ENCODE assay signal across 8 cellular contexts in the genomic region with DNA sequence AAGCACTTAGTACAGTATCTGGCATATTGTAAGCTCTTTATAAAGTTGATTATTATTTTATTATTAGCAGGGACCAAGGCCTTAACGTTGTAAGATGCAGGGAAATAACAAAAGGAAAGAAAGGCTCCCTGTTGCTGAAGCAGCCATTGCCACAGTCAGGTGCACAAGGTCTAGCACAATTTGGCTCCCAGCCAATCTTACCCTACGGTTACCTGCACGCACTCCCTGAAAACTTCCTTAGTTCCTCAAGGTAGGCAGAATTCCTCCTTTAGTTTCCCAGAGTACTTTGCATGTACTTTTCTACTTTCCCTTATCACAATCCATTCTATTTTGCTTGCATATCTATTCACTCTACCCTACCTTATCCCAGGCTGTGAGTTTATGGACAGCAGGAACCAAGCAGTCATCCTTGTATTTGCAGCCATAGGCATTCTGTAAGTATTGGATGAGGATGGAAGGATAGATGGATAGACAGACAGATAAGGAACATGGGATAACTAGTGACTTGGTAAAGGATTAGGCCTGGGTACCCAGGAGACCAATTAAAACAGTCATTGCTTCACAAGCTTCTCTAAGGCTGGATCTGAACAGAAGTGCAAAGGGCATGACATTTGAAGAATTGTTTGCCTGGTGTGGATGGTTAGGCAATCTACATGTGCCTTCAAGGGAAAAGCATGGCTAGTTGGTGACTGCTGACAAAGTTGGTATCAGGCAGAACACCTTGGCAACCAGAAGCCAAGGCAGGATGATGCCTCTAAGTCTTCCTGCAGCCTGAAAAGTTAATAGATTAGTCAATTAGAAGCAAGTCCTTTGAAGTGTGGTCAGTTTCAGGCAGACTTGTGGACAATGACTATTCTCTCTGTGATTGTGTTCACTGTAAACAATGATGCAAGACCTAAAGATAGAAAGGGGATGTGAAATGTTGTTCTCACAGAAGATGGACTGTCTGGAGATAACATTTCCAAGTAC. TPM values are rescaled to one million over a fixed set of nuclear protein-coding genes. Genes with fewer than 3 reads are reported as not detected.
DNase-seq lines count a peak whose midpoint lies in the region; ATAC-seq and TF ChIP-seq lines count a peak whose summit lies in the region.

No MANE protein-coding gene starts in this region.

- POLR2A ChIA-PET in WTC11 (lab: Charles Lee), result no interaction called here

- no peaks in the 10 kb centered on the region for H3K4me1 Mint-ChIP-seq in WTC11
- H3K4me1 Mint-ChIP-seq in stimulated activated naive CD8-positive, alpha-beta T cell treated with anti-CD3 and anti-CD28 coated beads, Interleukin-15, Interleukin-2, amounts not matched to agents 100 ng/mL and 50 ng/mL, for 24 hours (ENCODE audit: low read depth), result peaks cover 4% of the 10 kb centered on the region

- H3K4me3 Mint-ChIP-seq in WTC11, result no peak overlapping the region
- no peak overlapping the region for H3K4me3 Mint-ChIP-seq in stimulated activated naive CD8-positive, alpha-beta T cell treated with anti-CD3 and anti-CD28 coated beads, Interleukin-15, Interleukin-2, amounts not matched to agents 100 ng/mL and 50 ng/mL, for 24 hours

- no peaks in the 10 kb centered on the region for H3K9me3 Mint-ChIP-seq in WTC11
- no peaks in the 10 kb centered on the region for H3K9me3 Mint-ChIP-seq in stimulated activated naive CD8-positive, alpha-beta T cell treated with anti-CD3 and anti-CD28 coated beads, Interleukin-15, Interleukin-2, amounts not matched to agents 100 ng/mL and 50 ng/mL, for 24 hours

- no peak for TF ChIP-seq CTCF in WTC11 (IDR thresholded peaks at IDR 0.05)

- H3K36me3 Mint-ChIP-seq in WTC11, result no peaks in the 10 kb centered on the region
- H3K36me3 Mint-ChIP-seq in stimulated activated naive CD8-positive, alpha-beta T cell treated with anti-CD3 and anti-CD28 coated beads, Interleukin-15, Interleukin-2, amounts not matched to agents 100 ng/mL and 50 ng/mL, for 24 hours (ENCODE audit: low read depth), result no peaks in the 10 kb centered on the region

- no peak overlapping the region; the same call in 1 of the 2 replicates for H3K27ac Mint-ChIP-seq in WTC11
- H3K27ac Mint-ChIP-seq in stimulated activated naive CD8-positive, alpha-beta T cell treated with anti-CD3 and anti-CD28 coated beads, Interleukin-15, Interleukin-2, amounts not matched to agents 100 ng/mL and 50 ng/mL, for 24 hours, result peak overlapping the region; percentile 23

- DNase-seq in NCI-H345 (lab: John Stamatoyannopoulos, UW), result peak; percentile 12
- DNase-seq in NCI-H345 treated with DMSO at 0.1 percent for 48 hours (lab: John Stamatoyannopoulos, UW; ENCODE audit: unreplicated experiment), result no peak
- no peak for DNase-seq in WTC11 (ENCODE audit: low spot score)
- DNase-seq in HuH-7.5 (ENCODE audit: low spot score), result no peak
- no peak for DNase-seq in NCI-H2029 (lab: John Stamatoyannopoulos, UW)
- DNase-seq in NCI-H1694 treated with DMSO at 0.1 percent for 48 hours (lab: John Stamatoyannopoulos, UW), result no peak

- H3K27me3 Mint-ChIP-seq in WTC11 (ENCODE audit: low read depth), result no peaks in the 10 kb centered on the region; the same call in 1 of the 2 replicates
- no peaks in the 10 kb centered on the region for H3K27me3 Mint-ChIP-seq in stimulated activated naive CD8-positive, alpha-beta T cell treated with anti-CD3 and anti-CD28 coated beads, Interleukin-15, Interleukin-2, amounts not matched to agents 100 ng/mL and 50 ng/mL, for 24 hours

- ATAC-seq in HG02970 (IDR thresholded peaks at IDR 0.05; ENCODE audit: low FRiP score, unreplicated experiment) (peak; percentile 97), WTC11 (no peak)

- CTCF ChIA-PET in WTC11 (lab: Charles Lee), result no interaction called here

TF ChIP-seq in WTC11, 78 proteins besides CTCF, POLR2A, EP300 and RAD21:
- TF ChIP-seq GABPB1 (CRISPR knock-in tag; IDR thresholded peaks at IDR 0.05), result peak; percentile 95
- TF ChIP-seq, protein P1, sequence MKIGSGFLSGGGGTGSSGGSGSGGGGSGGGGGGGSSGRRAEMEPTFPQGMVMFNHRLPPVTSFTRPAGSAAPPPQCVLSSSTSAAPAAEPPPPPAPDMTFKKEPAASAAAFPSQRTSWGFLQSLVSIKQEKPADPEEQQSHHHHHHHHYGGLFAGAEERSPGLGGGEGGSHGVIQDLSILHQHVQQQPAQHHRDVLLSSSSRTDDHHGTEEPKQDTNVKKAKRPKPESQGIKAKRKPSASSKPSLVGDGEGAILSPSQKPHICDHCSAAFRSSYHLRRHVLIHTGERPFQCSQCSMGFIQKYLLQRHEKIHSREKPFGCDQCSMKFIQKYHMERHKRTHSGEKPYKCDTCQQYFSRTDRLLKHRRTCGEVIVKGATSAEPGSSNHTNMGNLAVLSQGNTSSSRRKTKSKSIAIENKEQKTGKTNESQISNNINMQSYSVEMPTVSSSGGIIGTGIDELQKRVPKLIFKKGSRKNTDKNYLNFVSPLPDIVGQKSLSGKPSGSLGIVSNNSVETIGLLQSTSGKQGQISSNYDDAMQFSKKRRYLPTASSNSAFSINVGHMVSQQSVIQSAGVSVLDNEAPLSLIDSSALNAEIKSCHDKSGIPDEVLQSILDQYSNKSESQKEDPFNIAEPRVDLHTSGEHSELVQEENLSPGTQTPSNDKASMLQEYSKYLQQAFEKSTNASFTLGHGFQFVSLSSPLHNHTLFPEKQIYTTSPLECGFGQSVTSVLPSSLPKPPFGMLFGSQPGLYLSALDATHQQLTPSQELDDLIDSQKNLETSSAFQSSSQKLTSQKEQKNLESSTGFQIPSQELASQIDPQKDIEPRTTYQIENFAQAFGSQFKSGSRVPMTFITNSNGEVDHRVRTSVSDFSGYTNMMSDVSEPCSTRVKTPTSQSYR (CRISPR knock-in tag; IDR thresholded peaks at IDR 0.05), result no peak
- TF ChIP-seq, protein P2, sequence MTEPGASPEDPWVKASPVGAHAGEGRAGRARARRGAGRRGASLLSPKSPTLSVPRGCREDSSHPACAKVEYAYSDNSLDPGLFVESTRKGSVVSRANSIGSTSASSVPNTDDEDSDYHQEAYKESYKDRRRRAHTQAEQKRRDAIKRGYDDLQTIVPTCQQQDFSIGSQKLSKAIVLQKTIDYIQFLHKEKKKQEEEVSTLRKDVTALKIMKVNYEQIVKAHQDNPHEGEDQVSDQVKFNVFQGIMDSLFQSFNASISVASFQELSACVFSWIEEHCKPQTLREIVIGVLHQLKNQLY (CRISPR knock-in tag; IDR thresholded peaks at IDR 0.05), result no peak

RNA-seq across cellular contexts. Expression of a gene that starts 20.8 kb away (rescaled TPM):
- 21.1 to 28.2 TPM (median 27.8 TPM) in 3 replicates for total RNA-seq in WTC11 (2021)
